23 cellular contexts compared by ENCODE assay signal in the genomic region with DNA sequence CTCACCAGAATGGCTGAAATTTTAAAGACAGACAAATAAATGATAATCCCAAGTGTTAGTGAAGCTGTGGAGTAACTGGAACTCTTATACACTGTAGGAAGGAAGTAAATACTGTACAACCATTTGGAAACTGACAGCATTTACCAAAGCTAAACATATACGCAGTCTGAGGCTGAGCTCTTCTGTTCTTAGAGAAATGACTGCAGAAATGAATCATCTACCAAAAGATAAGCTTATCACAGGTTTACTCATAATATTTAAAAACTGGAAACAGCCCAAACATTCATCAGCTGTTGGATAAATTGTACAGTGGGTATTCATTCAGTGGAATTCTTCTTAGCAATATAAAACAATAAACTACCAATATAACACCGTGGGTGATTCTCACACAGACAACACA.
DNase-seq lines count a peak whose midpoint lies in the region; ATAC-seq and TF ChIP-seq lines count a peak whose summit lies in the region.
"Had no signal": no experiment of that assay in that cellular context is flagged by ENCODE, and none has a peak within 500 bp of the region (broad histone marks: within the 10 kb centered on the region; RNA-seq: fewer than 3 reads in every experiment).

No MANE protein-coding gene starts in this region.

- H3K4me3 ChIP-seq in SK-N-SH (ENCODE audit: low read depth in 2 of 2, low read length in 1 of 2) (no peak overlapping the region), Caco-2 (ENCODE audit: low read depth, low read length) (no peak overlapping the region), tibial nerve (no peak overlapping the region)
- H3K4me3 ChIP-seq: BLaER1 treated with 17β-estradiol and CSF1 and Interleukin-3, amounts not matched to agents 10 nM and 100 nM; GM23248; SJCRH30 had no signal

- H3K9ac ChIP-seq in SK-N-SH = no peak overlapping the region
- H3K9ac ChIP-seq: BLaER1 treated with 17β-estradiol and CSF1 and Interleukin-3, amounts not matched to agents 10 nM and 100 nM; GM23248 had no signal

- no peaks in the 10 kb centered on the region for H3F3A ChIP-seq in SK-N-SH (replicated peaks; ENCODE audit: insufficient read depth)

- no peaks in the 10 kb centered on the region for H3K79me2 ChIP-seq in SK-N-SH (ENCODE audit: insufficient read depth)

- peaks cover 0 to 14% of the 10 kb centered on the region in 2 experiments; a peak in 1 of 4 replicates for H3K4me1 ChIP-seq in SK-N-SH (ENCODE audit: control insufficient read depth in 1 of 2, insufficient read depth in 2 of 2, low read depth in 1 of 2, low read length in 1 of 2)
- H3K4me1 ChIP-seq in Caco-2 = no peaks in the 10 kb centered on the region
- no peaks in the 10 kb centered on the region for H3K4me1 ChIP-seq in tibial nerve
- H3K4me1 ChIP-seq: BLaER1 treated with 17β-estradiol and CSF1 and Interleukin-3, amounts not matched to agents 10 nM and 100 nM; SJCRH30 had no signal

- H3K36me3 ChIP-seq in SK-N-SH (replicated peaks in 1 of 2; ENCODE audit: control insufficient read depth in 1 of 2, insufficient read depth in 2 of 2, low read length in 1 of 2) (no peaks in the 10 kb centered on the region), Caco-2 (ENCODE audit: control insufficient read depth, insufficient read depth, low read length) (peaks cover 3% of the 10 kb centered on the region; the same call in 1 of the 2 replicates), tibial nerve (peaks cover 0 to 66% (median 0%) of the 10 kb centered on the region in 3 donors)
- H3K36me3 ChIP-seq: BLaER1 treated with 17β-estradiol and CSF1 and Interleukin-3, amounts not matched to agents 10 nM and 100 nM; SJCRH30 had no signal

- H3K9me3 Mint-ChIP-seq in Caco-2 (ENCODE audit: unreplicated experiment) = no peaks in the 10 kb centered on the region
- no peaks in the 10 kb centered on the region for H3K9me3 Mint-ChIP-seq in activated T-helper 2 cell treated with anti-CD3 and anti-CD28 coated beads, Interferon-gamma antibody, Interleukin-2, Interleukin-4, amounts not matched to agents 10 μg/mL and 5 μg/mL and 100 μg/mL, durations not matched to agents 14 hours and 24 hours and 36 hours
- H3K9me3 Mint-ChIP-seq: HFFc6 had no signal

- no TSS peak for BruUV-seq in Caco-2 (replicated peaks; lab: Mats Ljungman, UMichigan)

- no peak for TF ChIP-seq CTCF in SK-N-SH (IDR thresholded peaks at IDR 0.05)
- TF ChIP-seq CTCF in Caco-2 (IDR thresholded peaks at IDR 0.05; ENCODE audit: insufficient read depth in 1 of 2, low read depth in 1 of 2, low read length in 1 of 2, severe bottlenecking in 1 of 2, unreplicated experiment in 1 of 2) = no peak
- TF ChIP-seq CTCF in tibial nerve (IDR thresholded peaks at IDR 0.05) = no peak

- H3K27me3 ChIP-seq in SK-N-SH (ENCODE audit: insufficient read depth) = no peaks in the 10 kb centered on the region
- H3K27me3 ChIP-seq in Caco-2 (replicated peaks; ENCODE audit: control insufficient read depth, insufficient read depth, low read length) = no peaks in the 10 kb centered on the region
- H3K27me3 ChIP-seq in tibial nerve = no peaks in the 10 kb centered on the region
- H3K27me3 ChIP-seq: BLaER1 treated with 17β-estradiol and CSF1 and Interleukin-3, amounts not matched to agents 10 nM and 100 nM; SJCRH30 had no signal

- POLR2A ChIA-PET in SK-N-SH (lab: Yijun Ruan, JAX) = no interaction called here
- POLR2A ChIA-PET in Caco-2 (lab: Charles Lee) = no interaction called here

- H3K4me1 Mint-ChIP-seq in Caco-2 (ENCODE audit: low read depth, unreplicated experiment) = no peaks in the 10 kb centered on the region
- no peaks in the 10 kb centered on the region for H3K4me1 Mint-ChIP-seq in activated T-helper 2 cell treated with anti-CD3 and anti-CD28 coated beads, Interferon-gamma antibody, Interleukin-2, Interleukin-4, amounts not matched to agents 10 μg/mL and 5 μg/mL and 100 μg/mL, durations not matched to agents 14 hours and 24 hours and 36 hours (ENCODE audit: low read depth)
- H3K4me1 Mint-ChIP-seq: CD8-positive, alpha-beta memory T cell had no signal

- H3K36me3 Mint-ChIP-seq in Caco-2 (ENCODE audit: insufficient read depth, unreplicated experiment) = peaks cover 69% of the 10 kb centered on the region
- H3K36me3 Mint-ChIP-seq in activated T-helper 2 cell treated with anti-CD3 and anti-CD28 coated beads, Interferon-gamma antibody, Interleukin-2, Interleukin-4, amounts not matched to agents 10 μg/mL and 5 μg/mL and 100 μg/mL, durations not matched to agents 14 hours and 24 hours and 36 hours (ENCODE audit: low read depth) = no peaks in the 10 kb centered on the region

- H2AFZ ChIP-seq in SK-N-SH (ENCODE audit: low read depth) = no peak overlapping the region
- H2AFZ ChIP-seq: GM23248 had no signal

- no peak overlapping the region for H3K4me3 Mint-ChIP-seq in Caco-2 (ENCODE audit: unreplicated experiment)
- H3K4me3 Mint-ChIP-seq in activated T-helper 2 cell treated with anti-CD3 and anti-CD28 coated beads, Interferon-gamma antibody, Interleukin-2, Interleukin-4, amounts not matched to agents 10 μg/mL and 5 μg/mL and 100 μg/mL, durations not matched to agents 14 hours and 24 hours and 36 hours (ENCODE audit: low read depth) = no peak overlapping the region
- H3K4me3 Mint-ChIP-seq: CD8-positive, alpha-beta memory T cell; H9; HFFc6 had no signal

- DNase-seq in SK-N-SH (no peak), dermis blood vessel endothelial cell (peak; percentile 2), iris pigment epithelial cell (ENCODE audit: low read depth) (peak; percentile 73), NCI-H1092 (lab: John Stamatoyannopoulos, UW) (no peak), Caco-2 (no peak), tibial nerve (ENCODE audit: low spot score in 2 of 2) (no peak)
- DNase-seq in activated T-helper 2 cell treated with anti-CD3 and anti-CD28 coated beads, Interferon-gamma antibody, Interleukin-2, Interleukin-4, amounts not matched to agents 10 μg/mL and 5 μg/mL and 100 μg/mL, durations not matched to agents 14 hours and 24 hours and 36 hours (ENCODE audit: low spot score) = no peak
- DNase-seq: CD8-positive, alpha-beta memory T cell; GDM1; GM23248; H9; HFFc6; KBM-7; NCI-H1092 treated with DMSO at 0.1 percent for 48 hours; NCI-H1436 treated with DMSO at 0.1 percent for 48 hours; NCI-H2029; NCI-H345; NCI-H524 treated with DMSO at 0.1 percent for 48 hours; OCI-M1; SJCRH30 had no signal

- H3K27ac ChIP-seq in SK-N-SH (ENCODE audit: low read depth in 2 of 2, low read length in 1 of 2) = no peak overlapping the region
- H3K27ac ChIP-seq in tibial nerve = no peak overlapping the region
- H3K27ac ChIP-seq: 22Rv1; BLaER1 treated with 17β-estradiol and CSF1 and Interleukin-3, amounts not matched to agents 10 nM and 100 nM; GM23248; SJCRH30 had no signal

- H4K20me1 ChIP-seq in SK-N-SH (ENCODE audit: insufficient read depth) = no peaks in the 10 kb centered on the region
- H4K20me1 ChIP-seq: BLaER1 treated with 17β-estradiol and CSF1 and Interleukin-3, amounts not matched to agents 10 nM and 100 nM had no signal

- no peak for TF ChIP-seq POLR2A in tibial nerve (IDR thresholded peaks at IDR 0.05)

- TF ChIP-seq EP300 in SK-N-SH (IDR thresholded peaks at IDR 0.05; ENCODE audit: borderline replicate concordance in 1 of 2, low read depth in 1 of 2, low read length in 1 of 2) = no peak
- TF ChIP-seq EP300 in tibial nerve (IDR thresholded peaks at IDR 0.05) = no peak

- no peak for TF ChIP-seq RAD21 in SK-N-SH (IDR thresholded peaks at IDR 0.05; ENCODE audit: low read length)

- no peak overlapping the region for H3K4me2 ChIP-seq in SK-N-SH
- H3K4me2 ChIP-seq: BLaER1 treated with 17β-estradiol and CSF1 and Interleukin-3, amounts not matched to agents 10 nM and 100 nM had no signal

- no peaks in the 10 kb centered on the region for H3K9me3 ChIP-seq in SK-N-SH
- H3K9me3 ChIP-seq in Caco-2 = no peaks in the 10 kb centered on the region
- no peaks in the 10 kb centered on the region for H3K9me3 ChIP-seq in tibial nerve
- H3K9me3 ChIP-seq: BLaER1 treated with 17β-estradiol and CSF1 and Interleukin-3, amounts not matched to agents 10 nM and 100 nM; SJCRH30 had no signal

- no peaks in the 10 kb centered on the region for H3K27me3 Mint-ChIP-seq in Caco-2 (ENCODE audit: insufficient read depth, unreplicated experiment)
- H3K27me3 Mint-ChIP-seq in activated T-helper 2 cell treated with anti-CD3 and anti-CD28 coated beads, Interferon-gamma antibody, Interleukin-2, Interleukin-4, amounts not matched to agents 10 μg/mL and 5 μg/mL and 100 μg/mL, durations not matched to agents 14 hours and 24 hours and 36 hours (ENCODE audit: low read depth) = no peaks in the 10 kb centered on the region

- ATAC-seq in SK-N-SH treated with all-trans-retinoic acid at 6 μM for 48 hours = no peak

- WGBS in SK-N-SH (ENCODE audit: low lambda C conversion rate) = 52% methylated on average over 2 of the region's 2 CpGs
- WGBS in tibial nerve, 2 donors = 71 to 75% methylated on average over 2 of the region's 2 CpGs

- H3K27ac Mint-ChIP-seq in Caco-2 (ENCODE audit: unreplicated experiment) = no peak overlapping the region
- H3K27ac Mint-ChIP-seq in activated T-helper 2 cell treated with anti-CD3 and anti-CD28 coated beads, Interferon-gamma antibody, Interleukin-2, Interleukin-4, amounts not matched to agents 10 μg/mL and 5 μg/mL and 100 μg/mL, durations not matched to agents 14 hours and 24 hours and 36 hours = no peak overlapping the region
- H3K27ac Mint-ChIP-seq: CD8-positive, alpha-beta memory T cell; H9; HFFc6 had no signal

- intact Hi-C loops in Caco-2 (cut with micrococcal nuclease; ENCODE audit: unreplicated experiment) = no loop called here
- intact Hi-C loops in activated T-helper 2 cell treated with anti-CD3 and anti-CD28 coated beads, Interferon-gamma antibody, Interleukin-2, Interleukin-4, amounts not matched to agents 10 μg/mL and 5 μg/mL and 100 μg/mL, durations not matched to agents 14 hours and 24 hours and 36 hours (cut with micrococcal nuclease) = no loop called here

- no peaks in the 10 kb centered on the region for H3K9me2 ChIP-seq in SK-N-SH

- CTCF ChIA-PET in SK-N-SH (lab: Yijun Ruan, JAX) = interaction anchor here (1.0 to 4.1 kb wide), 8 partner anchors 9 to 1118 kb away, joined by 3 to 27 read pairs (median 14); partner anchors contain the start of gene PTPRM
- CTCF ChIA-PET in Caco-2 (lab: Charles Lee) = no interaction called here

TF ChIP-seq in SK-N-SH treated with all-trans-retinoic acid at 6 μM for 48 hours, 23 proteins besides CTCF, POLR2A, EP300 and RAD21:
- no peak for TF ChIP-seq OSR1 (CRISPR knock-in tag; IDR thresholded peaks at IDR 0.05)
- peak; percentile 46 for TF ChIP-seq ISL1 (CRISPR knock-in tag; IDR thresholded peaks at IDR 0.05)
- no peak for TF ChIP-seq ZNF8 (CRISPR knock-in tag; IDR thresholded peaks at IDR 0.05)

TF ChIP-seq in SK-N-SH, 30 proteins besides CTCF, POLR2A, EP300 and RAD21 (continues in another document):
- no peak for TF ChIP-seq GABPA (IDR thresholded peaks at IDR 0.05; ENCODE audit: low read depth)
- TF ChIP-seq MXI1 (IDR thresholded peaks at IDR 0.05; ENCODE audit: low read depth, low read length) = no peak
- no peak for TF ChIP-seq MEF2A (IDR thresholded peaks at IDR 0.05; ENCODE audit: borderline replicate concordance, low read depth)
- TF ChIP-seq GATA2 (CRISPR knock-in tag; IDR thresholded peaks at IDR 0.05) = no peak
- no peak for TF ChIP-seq RFX5 (IDR thresholded peaks at IDR 0.05; ENCODE audit: low read length)
- no peak for TF ChIP-seq EZH2phosphoT487 (IDR thresholded peaks at IDR 0.05; ENCODE audit: borderline replicate concordance, low read depth)
- TF ChIP-seq SIN3A (IDR thresholded peaks at IDR 0.05; ENCODE audit: borderline replicate concordance, low read depth, low read length) = no peak

Comparison
In these comparisons a context has a peak if more than half of its experiments do, and no peak if none do; other contexts are left out.
1. DNase-seq: peak in dermis blood vessel endothelial cell (single experiment) and iris pigment epithelial cell (single experiment); none in SK-N-SH (single experiment), NCI-H1092 (single experiment), Caco-2 (0 of 2), activated T-helper 2 cell treated with anti-CD3 and anti-CD28 coated beads, Interferon-gamma antibody, Interleukin-2, Interleukin-4, amounts not matched to agents 10 μg/mL and 5 μg/mL and 100 μg/mL, durations not matched to agents 14 hours and 24 hours and 36 hours (single experiment) and tibial nerve (0 of 2).